Comparison of ENCODE assay signal across 8 cellular contexts in the genomic region with DNA sequence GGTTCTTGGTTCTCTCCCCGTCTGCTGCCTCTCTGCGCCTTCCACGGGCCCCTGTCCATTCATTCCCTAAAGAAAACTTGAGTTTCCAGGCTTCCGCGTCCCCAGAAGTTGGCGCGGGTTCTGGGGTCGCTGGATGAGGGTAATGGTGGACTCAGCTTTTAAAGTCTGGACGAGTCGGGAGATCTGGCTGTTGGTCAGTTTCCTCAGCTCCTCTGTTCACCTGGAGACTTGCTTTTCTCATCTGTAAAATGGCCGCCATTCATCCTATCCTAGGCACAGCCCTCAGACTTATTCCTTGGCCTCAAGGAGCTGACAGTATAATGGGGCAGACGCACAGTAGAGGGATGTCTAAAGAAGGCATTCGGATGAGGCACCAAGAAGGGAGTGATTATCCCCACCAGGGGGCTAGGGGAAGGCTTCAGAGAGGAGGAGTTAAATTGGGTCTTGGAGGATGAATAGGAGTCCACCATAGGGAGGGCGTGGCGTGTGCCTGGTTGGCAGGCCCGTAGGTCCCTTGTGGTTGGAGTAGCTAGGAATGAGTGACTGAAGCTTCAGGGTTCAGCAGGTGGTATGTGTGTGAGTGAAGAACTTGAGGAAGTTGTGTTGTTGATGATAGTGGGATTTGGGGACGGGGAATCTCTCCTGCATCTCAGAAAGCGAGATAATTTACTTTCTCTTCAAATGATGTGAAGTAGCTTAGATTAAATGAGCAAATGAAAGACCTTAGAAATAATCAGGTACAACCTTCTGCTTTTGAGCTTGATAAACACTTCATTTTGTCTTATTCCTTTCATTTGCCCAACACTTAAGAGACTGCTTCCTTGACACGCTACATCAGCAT. TPM values are rescaled to one million over a fixed set of nuclear protein-coding genes. Genes with fewer than 3 reads are reported as not detected.
A peak's percentile ranks its signal among the peaks of the same experiment; 100 is the strongest.
DNase-seq lines count a peak whose midpoint lies in the region; ATAC-seq, FAIRE-seq and TF ChIP-seq lines count a peak whose summit lies in the region.

No MANE protein-coding gene starts in this region.

- H3K27ac Mint-ChIP-seq in stimulated activated effector memory CD8-positive, alpha-beta T cell treated with anti-CD3 and anti-CD28 coated beads, Interleukin-12 subunit alpha, Interleukin-12 subunit beta, amount 100 ng/mL, for 72 hours = peak overlapping the region; percentile 98

- H3K4me3 ChIP-seq in OCI-LY1 (ENCODE audit: low read depth, low read length, poor library complexity, severe bottlenecking) = peak overlapping the region; percentile 84
- peak overlapping the region; percentile 47 to 67 for H3K4me3 ChIP-seq in body of pancreas
- H3K4me3 ChIP-seq in kidney (ENCODE audit: low read length in 2 of 2) = peak overlapping the region; percentile 73 to 97

- H3K9ac ChIP-seq in OCI-LY1 (ENCODE audit: low read length) (peak overlapping the region; percentile 86), kidney (ENCODE audit: low read length in 2 of 2) (peak overlapping the region; percentile 76 to 95)

- H3F3A ChIP-seq in OCI-LY1 (ENCODE audit: insufficient read depth, low read length) = no peaks in the 10 kb centered on the region; the same call in 1 of the 2 replicates

- H3K9me2 ChIP-seq in OCI-LY1 (ENCODE audit: low read depth, low read length) = no peaks in the 10 kb centered on the region

- DNase-seq in activated naive CD4-positive, alpha-beta T cell treated with Interleukin-2 at 50 U/mL for 16 hours = peak; percentile 19
- no peak for DNase-seq in activated naive CD4-positive, alpha-beta T cell (lab: John Stamatoyannopoulos, UW)
- DNase-seq in body of pancreas (no peak), kidney (no peak), GF-D8 (lab: John Stamatoyannopoulos, UW) (no peak)
- DNase-seq in stimulated activated effector memory CD8-positive, alpha-beta T cell treated with anti-CD3 and anti-CD28 coated beads, Interleukin-12 subunit alpha, Interleukin-12 subunit beta, amount 100 ng/mL, for 72 hours (ENCODE audit: low spot score in 2 of 2) = peak; percentile 19 to 70

- H4K20me1 ChIP-seq in OCI-LY1 (ENCODE audit: insufficient read depth, low read length) = no peaks in the 10 kb centered on the region

- peaks cover 18% of the 10 kb centered on the region for H3K4me1 Mint-ChIP-seq in stimulated activated effector memory CD8-positive, alpha-beta T cell treated with anti-CD3 and anti-CD28 coated beads, Interleukin-12 subunit alpha, Interleukin-12 subunit beta, amount 100 ng/mL, for 72 hours

- H3K9me3 Mint-ChIP-seq in stimulated activated effector memory CD8-positive, alpha-beta T cell treated with anti-CD3 and anti-CD28 coated beads, Interleukin-12 subunit alpha, Interleukin-12 subunit beta, amount 100 ng/mL, for 72 hours = no peaks in the 10 kb centered on the region

- H3K79me2 ChIP-seq in OCI-LY1 (ENCODE audit: insufficient read depth, low read length) = no peaks in the 10 kb centered on the region

- H3K27me3 ChIP-seq in OCI-LY1 (ENCODE audit: insufficient read depth, low read length) (no peaks in the 10 kb centered on the region), body of pancreas (no peaks in the 10 kb centered on the region)

- no peak overlapping the region; the same call in 1 of the 2 replicates for H2AFZ ChIP-seq in OCI-LY1 (ENCODE audit: low read length)

- H3K4me2 ChIP-seq in OCI-LY1 (ENCODE audit: low read length) = peak overlapping the region; percentile 63

- intact Hi-C loops in body of pancreas (cut with DNase I) (no loop called here), kidney (cut with DNase I) (no loop called here)

- FAIRE-seq in kidney (lab: Jason Lieb, UNC) = no peak

- 30 to 45% methylated on average over 14 to 19 of the region's 19 CpGs for WGBS in body of pancreas, 2 donors

- peaks cover 14% of the 10 kb centered on the region for H3K4me1 ChIP-seq in OCI-LY1 (ENCODE audit: insufficient read depth, low read length, severe bottlenecking)
- peaks cover 6% of the 10 kb centered on the region for H3K4me1 ChIP-seq in body of pancreas
- H3K4me1 ChIP-seq in kidney (ENCODE audit: control insufficient read depth in 1 of 2, insufficient read depth in 1 of 2, low read depth in 1 of 2, low read length in 2 of 2) = peaks cover 3 to 5% of the 10 kb centered on the region in 2 donors

- H3K4me3 Mint-ChIP-seq in stimulated activated effector memory CD8-positive, alpha-beta T cell treated with anti-CD3 and anti-CD28 coated beads, Interleukin-12 subunit alpha, Interleukin-12 subunit beta, amount 100 ng/mL, for 72 hours = peak overlapping the region; percentile 91

- peak; percentile 25; the same call in 1 of the 2 replicates for TF ChIP-seq CTCF in OCI-LY1 (IDR thresholded peaks at IDR 0.05; ENCODE audit: low read length)
- TF ChIP-seq CTCF in body of pancreas (IDR thresholded peaks at IDR 0.05) = peak in 1 of 7 experiments; percentile 9
- no peak for TF ChIP-seq CTCF in kidney (IDR thresholded peaks at IDR 0.05; ENCODE audit: borderline replicate concordance, extremely low read depth, insufficient read depth)

- TF ChIP-seq POLR2A in body of pancreas (IDR thresholded peaks at IDR 0.05) = no peak

- H3K9me3 ChIP-seq in OCI-LY1 (ENCODE audit: low read length) (no peaks in the 10 kb centered on the region), body of pancreas (no peaks in the 10 kb centered on the region), kidney (ENCODE audit: control insufficient read depth in 1 of 2, low read length in 2 of 2) (no peaks in the 10 kb centered on the region)

- no peak for ATAC-seq in body of pancreas
- peak; percentile 3 for ATAC-seq in stimulated activated effector memory CD8-positive, alpha-beta T cell treated with anti-CD3 and anti-CD28 coated beads, Interleukin-12 subunit alpha, Interleukin-12 subunit beta, amount 100 ng/mL, for 72 hours
- ATAC-seq in HG03354 (IDR thresholded peaks at IDR 0.05; ENCODE audit: poor library complexity, severe bottlenecking, unreplicated experiment) = no peak

- H3K27ac ChIP-seq in OCI-LY1 (ENCODE audit: low read depth, low read length, poor library complexity, severe bottlenecking) = peak overlapping the region; percentile 86
- H3K27ac ChIP-seq in body of pancreas = peak overlapping the region; percentile 80 to 93 (median 84)
- H3K27ac ChIP-seq in kidney (ENCODE audit: low read depth in 2 of 2, low read length in 2 of 2) = peak overlapping the region; percentile 84 to 85

- H3K36me3 ChIP-seq in OCI-LY1 (ENCODE audit: insufficient read depth, low read length) (peaks cover 6% of the 10 kb centered on the region; the same call in 1 of the 2 replicates), body of pancreas (replicated peaks in 1 of 2; ENCODE audit: insufficient read depth in 1 of 2, low read depth in 2 of 2) (peaks cover 0 to 2% of the 10 kb centered on the region in 2 donors), kidney (ENCODE audit: control insufficient read depth in 1 of 2, insufficient read depth in 2 of 2, low read length in 2 of 2) (no peaks in the 10 kb centered on the region)

- H3K36me3 Mint-ChIP-seq in stimulated activated effector memory CD8-positive, alpha-beta T cell treated with anti-CD3 and anti-CD28 coated beads, Interleukin-12 subunit alpha, Interleukin-12 subunit beta, amount 100 ng/mL, for 72 hours = peaks cover 14% of the 10 kb centered on the region

RNA-seq across cellular contexts. Expression of a gene that starts 0.7 kb away (rescaled TPM):
- total RNA-seq in body of pancreas (10 to 100 TPM; 25.4 to 31.6 TPM), kidney (63.5 TPM)
- polyA plus RNA-seq in kidney (ENCODE audit: insufficient read depth, low read depth, low replicate concordance) = 42.4 TPM

RNA-seq across cellular contexts. Expression of a gene that starts 32.4 kb away (rescaled TPM):
- total RNA-seq in body of pancreas (10 to 100 TPM in 1 of 2 donors, 1 to 10 TPM in 1; 9.6 to 16.2 TPM), kidney (14.5 TPM)
- 3.5 TPM for polyA plus RNA-seq in kidney (ENCODE audit: insufficient read depth, low read depth, low replicate concordance)

RNA-seq across cellular contexts. Expression of a gene that starts 34.3 kb away (rescaled TPM):
- total RNA-seq in body of pancreas = 10 to 100 TPM; 29.7 to 30.6 TPM
- 48.2 TPM for total RNA-seq in kidney
- 54.7 TPM for polyA plus RNA-seq in kidney (ENCODE audit: insufficient read depth, low read depth, low replicate concordance)

Comparison
In these comparisons a context has a peak if more than half of its experiments do, and no peak if none do; other contexts are left out.
1. DNase-seq: peak in activated naive CD4-positive, alpha-beta T cell treated with Interleukin-2 at 50 U/mL for 16 hours (single experiment) and stimulated activated effector memory CD8-positive, alpha-beta T cell treated with anti-CD3 and anti-CD28 coated beads, Interleukin-12 subunit alpha, Interleukin-12 subunit beta, amount 100 ng/mL, for 72 hours (2 of 2); none in activated naive CD4-positive, alpha-beta T cell (0 of 4), body of pancreas (0 of 4), kidney (single experiment) and GF-D8 (single experiment).
2. Peak in every context shown above with its lines, with median percentiles within 50 percentile points of each other: H3K27ac ChIP-seq and H3K4me3 ChIP-seq.